In genomic region chr1:54604572-54605370, GRCh38 we compare ENCODE assay signal across 9 cellular contexts. TPM values are rescaled to one million over a fixed set of nuclear protein-coding genes. Genes with fewer than 3 reads are reported as not detected.
DNase-seq lines count a peak whose midpoint lies in the region; ATAC-seq, FAIRE-seq and TF ChIP-seq lines count a peak whose summit lies in the region.
"Had no signal": no experiment of that assay in that cellular context is flagged by ENCODE, and none has a peak within 500 bp of the region (broad histone marks: within the 10 kb centered on the region; RNA-seq: fewer than 3 reads in every experiment).

No MANE protein-coding gene starts in this region.

- TF ChIP-seq CTCF in OCI-LY7 (conservative IDR thresholded peaks at IDR 0.05; ENCODE audit: low read length) (no peak), K562 (IDR thresholded peaks at IDR 0.05 in 2 of 3, conservative IDR thresholded peaks at IDR 0.05 in 1 of 3; ENCODE audit: insufficient read depth in 2 of 3, low read depth in 1 of 3, low read length in 3 of 3) (no peak), adrenal gland (IDR thresholded peaks at IDR 0.05) (no peak)

- H3K4me1 ChIP-seq in OCI-LY7 (ENCODE audit: insufficient read depth, low read length, poor library complexity, severe bottlenecking) (peaks cover 10% of the 10 kb centered on the region), K562 (replicated peaks in 1 of 2; ENCODE audit: control insufficient read depth in 2 of 2, insufficient read depth in 2 of 2, low read length in 2 of 2) (peaks cover 0 to 21% of the 10 kb centered on the region in 2 experiments; a peak in 2 of 5 replicates), adrenal gland (replicated peaks in 1 of 2) (peaks cover 0 to 3% of the 10 kb centered on the region in 2 donors)
- H3K4me1 ChIP-seq in effector memory CD4-positive, alpha-beta T cell (ENCODE audit: control insufficient read depth, insufficient read depth, low read length, poor library complexity, severe bottlenecking) = no peaks in the 10 kb centered on the region

- peak overlapping the region; percentile 38 for H3K4me2 ChIP-seq in OCI-LY7 (ENCODE audit: low read length)
- H3K4me2 ChIP-seq in K562 (ENCODE audit: insufficient read depth, low read length) = no peak overlapping the region

- intact Hi-C loops in activated T-helper 1 cell treated with anti-CD3 and anti-CD28 coated beads, Interleukin-12 subunit alpha, Interleukin-12 subunit beta, Interleukin-2, Interleukin-4 antibody, amounts not matched to agents 30 ng/mL and 10 ng/mL and 1 ng/mL, durations not matched to agents 14 hours and 24 hours and 36 hours (cut with micrococcal nuclease) = no loop called here
- intact Hi-C loops in OCI-LY7 (cut with micrococcal nuclease; ENCODE audit: unreplicated experiment) (no loop called here), K562 (cut with micrococcal nuclease) (no loop called here), adrenal gland (cut with DNase I) (no loop called here)

- TF ChIP-seq POLR2A in K562 (conservative IDR thresholded peaks at IDR 0.05) = no peak
- TF ChIP-seq POLR2A in adrenal gland (IDR thresholded peaks at IDR 0.05) = no peak
- no peak for TF ChIP-seq POLR2A in GM18505 (IDR thresholded peaks at IDR 0.05; ENCODE audit: borderline replicate concordance, extremely low read depth, insufficient read depth, insufficient read length)

- no peak for TF ChIP-seq EP300 in K562 (IDR thresholded peaks at IDR 0.05; ENCODE audit: low read length)

- H3K27me3 ChIP-seq in K562 (ENCODE audit: control insufficient read depth in 2 of 2, insufficient read depth in 2 of 2, low read length in 2 of 2) (peaks cover 53 to 89% of the 10 kb centered on the region in 2 experiments), adrenal gland (no peaks in the 10 kb centered on the region)
- H3K27me3 ChIP-seq in effector memory CD4-positive, alpha-beta T cell (replicated peaks; ENCODE audit: control insufficient read depth, insufficient read depth, low read length, poor library complexity, severe bottlenecking) = no peaks in the 10 kb centered on the region

- H3K4me3 ChIP-seq in OCI-LY7 (ENCODE audit: low read depth, low read length, poor library complexity, severe bottlenecking) (no peak overlapping the region), K562 (no peak overlapping the region), adrenal gland (no peak overlapping the region)
- H3K4me3 ChIP-seq in effector memory CD4-positive, alpha-beta T cell (ENCODE audit: insufficient read depth, low read depth, low read length, poor library complexity, severe bottlenecking) = no peak overlapping the region
- H3K4me3 ChIP-seq: lung had no signal

- TF ChIP-seq RAD21 in K562 (CRISPR knock-in tag; conservative IDR thresholded peaks at IDR 0.05 in 1 of 2, IDR thresholded peaks at IDR 0.05 in 1 of 2) = no peak

- peak overlapping the region in 1 of 2 experiments; percentile 36; a peak in 1 of 4 replicates for H3K9ac ChIP-seq in K562 (ENCODE audit: insufficient read depth in 1 of 2, low read depth in 2 of 2, low read length in 2 of 2)

- BruUV-seq in OCI-LY7 (replicated peaks; lab: Mats Ljungman, UMichigan) = no TSS peak
- BruUV-seq in K562 (replicated peaks; lab: Mats Ljungman, UMichigan) = no TSS peak

- in situ Hi-C loops in K562 (cut with MboI) = no loop called here

- WGBS in K562 (ENCODE audit: insufficient coverage, low coverage, missing lambda C conversion rate) = 4% methylated on average over 12 of the region's 13 CpGs
- WGBS in adrenal gland, 4 donors = 82 to 91% (median 86%) methylated on average over 8 to 13 of the region's 13 CpGs

- H3K27ac ChIP-seq in OCI-LY7 (ENCODE audit: low read depth, low read length, poor library complexity, severe bottlenecking) = no peak overlapping the region
- no peak overlapping the region for H3K27ac ChIP-seq in K562 (ENCODE audit: extremely low read depth, low read depth, low read length)
- H3K27ac ChIP-seq in effector memory CD4-positive, alpha-beta T cell (ENCODE audit: insufficient read depth, low read length, poor library complexity, severe bottlenecking) = no peak overlapping the region
- H3K27ac ChIP-seq in adrenal gland = no peak overlapping the region

- no peak for ATAC-seq in K562
- peak; percentile 56 for ATAC-seq in stimulated activated naive CD8-positive, alpha-beta T cell treated with anti-CD3 and anti-CD28 coated beads, Interleukin-15, Interleukin-2, amounts not matched to agents 100 U/mL and 50 U/mL, for 24 hours
- ATAC-seq in GM18505 (IDR thresholded peaks at IDR 0.05; ENCODE audit: unreplicated experiment) = no peak

- no peak overlapping the region for H3K27ac Mint-ChIP-seq in activated T-helper 1 cell treated with anti-CD3 and anti-CD28 coated beads, Interleukin-12 subunit alpha, Interleukin-12 subunit beta, Interleukin-2, Interleukin-4 antibody, amounts not matched to agents 30 ng/mL and 10 ng/mL and 1 ng/mL, durations not matched to agents 14 hours and 24 hours and 36 hours

- POLR2A ChIA-PET in OCI-LY7 (lab: Charles Lee) = no interaction called here
- POLR2A ChIA-PET in K562 (lab: Yijun Ruan, JAX) = interaction anchor here (0.5 to 1.5 kb wide), 4 partner anchors 9 to 171 kb away, joined by 3 read pairs; no protein-coding TSS in a partner anchor

- peak; percentile 75 for FAIRE-seq in K562 (lab: Jason Lieb, UNC)

- H3K36me3 ChIP-seq in OCI-LY7 (ENCODE audit: insufficient read depth, low read length) (no peaks in the 10 kb centered on the region), K562 (ENCODE audit: control insufficient read depth, insufficient read depth, low read length) (no peaks in the 10 kb centered on the region), adrenal gland (replicated peaks in 1 of 2) (no peaks in the 10 kb centered on the region)
- H3K36me3 ChIP-seq in effector memory CD4-positive, alpha-beta T cell (ENCODE audit: control insufficient read depth, insufficient read depth, low read length) = no peaks in the 10 kb centered on the region

- H3K79me2 ChIP-seq in OCI-LY7 (ENCODE audit: insufficient read depth, low read depth, low read length) (no peaks in the 10 kb centered on the region), K562 (ENCODE audit: control insufficient read depth, insufficient read depth, low read length) (no peaks in the 10 kb centered on the region)

- DNase-seq in activated T-helper 1 cell treated with Interleukin-2 at 50 U/mL for 16 hours (ENCODE audit: low read depth) (peak; percentile 15), OCI-LY7 (ENCODE audit: low spot score) (peak; percentile 62), K562 (ENCODE audit: extremely low read depth in 1 of 4, low spot score in 3 of 4) (no peak), adrenal gland (no peak)
- DNase-seq in activated T-helper 1 cell treated with anti-CD3 and anti-CD28 coated beads, Interleukin-12 subunit alpha, Interleukin-12 subunit beta, Interleukin-2, Interleukin-4 antibody, amounts not matched to agents 30 ng/mL and 10 ng/mL and 1 ng/mL, durations not matched to agents 14 hours and 24 hours and 36 hours (ENCODE audit: low spot score) = no peak
- peak; percentile 20 for DNase-seq in stimulated activated naive CD8-positive, alpha-beta T cell treated with anti-CD3 and anti-CD28 coated beads, Interleukin-15, Interleukin-2, amounts not matched to agents 100 U/mL and 50 U/mL, for 24 hours
- DNase-seq in effector memory CD4-positive, alpha-beta T cell = no peak

- no peak overlapping the region for H3K4me3 Mint-ChIP-seq in activated T-helper 1 cell treated with anti-CD3 and anti-CD28 coated beads, Interleukin-12 subunit alpha, Interleukin-12 subunit beta, Interleukin-2, Interleukin-4 antibody, amounts not matched to agents 30 ng/mL and 10 ng/mL and 1 ng/mL, durations not matched to agents 14 hours and 24 hours and 36 hours

- H3K36me3 Mint-ChIP-seq in activated T-helper 1 cell treated with anti-CD3 and anti-CD28 coated beads, Interleukin-12 subunit alpha, Interleukin-12 subunit beta, Interleukin-2, Interleukin-4 antibody, amounts not matched to agents 30 ng/mL and 10 ng/mL and 1 ng/mL, durations not matched to agents 14 hours and 24 hours and 36 hours (ENCODE audit: low read depth) = no peaks in the 10 kb centered on the region

- no peaks in the 10 kb centered on the region for H3K9me2 ChIP-seq in OCI-LY7 (ENCODE audit: insufficient read depth, low read length)

- CTCF ChIA-PET in OCI-LY7 (lab: Charles Lee; ENCODE audit: unreplicated experiment) = interaction anchor here (0.6 kb wide), 1 partner anchor 12 kb away, joined by 3 read pairs; no protein-coding TSS in a partner anchor
- CTCF ChIA-PET in K562 (lab: Yijun Ruan, JAX; ENCODE audit: low intra/inter-chr PET ratio) = no interaction called here

- H2AFZ ChIP-seq in OCI-LY7 (ENCODE audit: low read length) = peak overlapping the region; percentile 11; the same call in 1 of the 2 replicates
- no peak overlapping the region for H2AFZ ChIP-seq in K562 (ENCODE audit: low read depth, low read length)

- H3K9me1 ChIP-seq in K562 (ENCODE audit: control insufficient read depth, insufficient read depth, low read length) = no peaks in the 10 kb centered on the region

- H3K4me1 Mint-ChIP-seq in activated T-helper 1 cell treated with anti-CD3 and anti-CD28 coated beads, Interleukin-12 subunit alpha, Interleukin-12 subunit beta, Interleukin-2, Interleukin-4 antibody, amounts not matched to agents 30 ng/mL and 10 ng/mL and 1 ng/mL, durations not matched to agents 14 hours and 24 hours and 36 hours (ENCODE audit: low read depth) = peaks cover 5% of the 10 kb centered on the region

- no peaks in the 10 kb centered on the region for H3K9me3 ChIP-seq in OCI-LY7 (ENCODE audit: low read length)
- no peaks in the 10 kb centered on the region for H3K9me3 ChIP-seq in K562 (replicated peaks; ENCODE audit: control insufficient read depth, insufficient read depth, low read depth, low read length)
- no peaks in the 10 kb centered on the region for H3K9me3 ChIP-seq in effector memory CD4-positive, alpha-beta T cell (ENCODE audit: control insufficient read depth, low read length)
- H3K9me3 ChIP-seq in adrenal gland (replicated peaks in 1 of 3) = no peaks in the 10 kb centered on the region

- no peaks in the 10 kb centered on the region for H3K27me3 Mint-ChIP-seq in activated T-helper 1 cell treated with anti-CD3 and anti-CD28 coated beads, Interleukin-12 subunit alpha, Interleukin-12 subunit beta, Interleukin-2, Interleukin-4 antibody, amounts not matched to agents 30 ng/mL and 10 ng/mL and 1 ng/mL, durations not matched to agents 14 hours and 24 hours and 36 hours (ENCODE audit: insufficient read depth)

- H4K20me1 ChIP-seq in OCI-LY7 (ENCODE audit: insufficient read depth, low read length) (no peaks in the 10 kb centered on the region), K562 (replicated peaks; ENCODE audit: control insufficient read depth, insufficient read depth, low read length) (peaks cover 7% of the 10 kb centered on the region; the same call in 1 of the 2 replicates)

- H3K9me3 Mint-ChIP-seq in activated T-helper 1 cell treated with anti-CD3 and anti-CD28 coated beads, Interleukin-12 subunit alpha, Interleukin-12 subunit beta, Interleukin-2, Interleukin-4 antibody, amounts not matched to agents 30 ng/mL and 10 ng/mL and 1 ng/mL, durations not matched to agents 14 hours and 24 hours and 36 hours = no peaks in the 10 kb centered on the region

RNA-seq across cellular contexts. Expression of gene FAM151A, which starts 18.6 kb away (rescaled TPM):
- total RNA-seq in activated T-helper 1 cell treated with anti-CD3 and anti-CD28 coated beads, Interleukin-12 subunit alpha, Interleukin-12 subunit beta, Interleukin-2, Interleukin-4 antibody, amounts not matched to agents 30 ng/mL and 10 ng/mL and 1 ng/mL, durations not matched to agents 14 hours and 24 hours and 36 hours = not detected in 2 replicates
- not detected in 2 replicates for total RNA-seq in OCI-LY7 (2014; rRNA removed; shearing (Covaris generic))
- not detected in 2 replicates for total RNA-seq in OCI-LY7 (2022)
- not detected in 2 replicates for total RNA-seq in K562 (2011; cell fraction: chromatin; rRNA removed; ENCODE audit: low replicate concordance)
- total RNA-seq in K562 (2011; cell fraction: nucleolus; rRNA removed) = not detected in 2 replicates
- total RNA-seq in K562 (2011; cell fraction: nucleoplasm; rRNA removed) = not detected in 2 replicates
- not detected in 2 replicates for total RNA-seq in K562 (2014; rRNA removed)
- total RNA-seq in K562 (2014; rRNA removed; fragmentation: Illumina TruSeq; extraction: Trizol) = not detected in 2 replicates
- total RNA-seq in K562 (2015; rRNA removed; fragmentation: Illumina TruSeq; extraction: Trizol) = not detected in 2 replicates
- total RNA-seq in K562 (2021) = not detected in 2 replicates
- not detected in 2 replicates for polyA plus RNA-seq in K562 (2011; rRNA removed)
- polyA plus RNA-seq in K562 (2011; cell fraction: cytosol; rRNA removed) = 0.04 TPM in 1 of 2 replicates, not detected in the other
- polyA plus RNA-seq in K562 (2011; cell fraction: nucleus; rRNA removed) = not detected in 2 replicates
- not detected in 2 replicates for polyA plus RNA-seq in K562 (2012)
- not detected in 2 replicates for polyA plus RNA-seq in K562 (2014; fragmentation: Illumina TruSeq; extraction: Trizol)
- polyA plus RNA-seq in K562 (2014; fragmentation: Nextera tagmentation; extraction: Ambion mirVana) = not detected
- polyA plus RNA-seq in K562 (2014; rRNA removed) = not detected in 2 replicates
- polyA minus RNA-seq in K562 (2011; rRNA and poly(A)+ RNA removed) = not detected in 2 replicates
- polyA minus RNA-seq in K562 (2011; cell fraction: cytosol; rRNA and poly(A)+ RNA removed) = not detected in 2 replicates
- not detected in 2 replicates for polyA minus RNA-seq in K562 (2011; cell fraction: nucleus; rRNA and poly(A)+ RNA removed)
- total RNA-seq in adrenal gland = under 1 TPM in 2 of 8 donors, not detected in 6; 0.11 to 0.85 TPM
- polyA plus RNA-seq in adrenal gland = under 1 TPM in 2 of 3 donors, not detected in 1; 0.16 to 0.24 TPM
- total RNA-seq: lung had no signal

RNA-seq across cellular contexts. Expression of gene MROH7, which starts 36.8 kb away (rescaled TPM):
- total RNA-seq in activated T-helper 1 cell treated with anti-CD3 and anti-CD28 coated beads, Interleukin-12 subunit alpha, Interleukin-12 subunit beta, Interleukin-2, Interleukin-4 antibody, amounts not matched to agents 30 ng/mL and 10 ng/mL and 1 ng/mL, durations not matched to agents 14 hours and 24 hours and 36 hours = not detected in 2 replicates
- not detected in 2 replicates for total RNA-seq in OCI-LY7 (2014; rRNA removed; shearing (Covaris generic))
- total RNA-seq in OCI-LY7 (2022) = not detected in 2 replicates
- not detected in 2 replicates for total RNA-seq in K562 (2011; cell fraction: chromatin; rRNA removed; ENCODE audit: low replicate concordance)
- total RNA-seq in K562 (2011; cell fraction: nucleolus; rRNA removed) = not detected in 2 replicates
- total RNA-seq in K562 (2011; cell fraction: nucleoplasm; rRNA removed) = not detected in 2 replicates
- total RNA-seq in K562 (2014; rRNA removed) = not detected in 2 replicates
- not detected in 2 replicates for total RNA-seq in K562 (2014; rRNA removed; fragmentation: Illumina TruSeq; extraction: Trizol)
- not detected in 2 replicates for total RNA-seq in K562 (2015; rRNA removed; fragmentation: Illumina TruSeq; extraction: Trizol)
- total RNA-seq in K562 (2021) = not detected in 2 replicates
- polyA plus RNA-seq in K562 (2011; rRNA removed) = 0.03 TPM in 1 of 2 replicates, not detected in the other
- 0.01 TPM in 1 of 2 replicates, not detected in the other for polyA plus RNA-seq in K562 (2011; cell fraction: cytosol; rRNA removed)
- polyA plus RNA-seq in K562 (2011; cell fraction: nucleus; rRNA removed) = 0.48 TPM in 1 of 2 replicates, not detected in the other
- 0.04 TPM in 1 of 2 replicates, not detected in the other for polyA plus RNA-seq in K562 (2012)
- polyA plus RNA-seq in K562 (2014; fragmentation: Illumina TruSeq; extraction: Trizol) = not detected in 2 replicates
- not detected for polyA plus RNA-seq in K562 (2014; fragmentation: Nextera tagmentation; extraction: Ambion mirVana)
- polyA plus RNA-seq in K562 (2014; rRNA removed) = not detected in 2 replicates
- polyA minus RNA-seq in K562 (2011; rRNA and poly(A)+ RNA removed) = 0.24 TPM in 1 of 2 replicates, not detected in the other
- not detected in 2 replicates for polyA minus RNA-seq in K562 (2011; cell fraction: cytosol; rRNA and poly(A)+ RNA removed)
- polyA minus RNA-seq in K562 (2011; cell fraction: nucleus; rRNA and poly(A)+ RNA removed) = 0.33 TPM in 1 of 2 replicates, not detected in the other
- total RNA-seq in adrenal gland = 1 to 10 TPM in 5 of 8 donors, under 1 TPM in 3; 0.87 to 6.9 (median 2.1) TPM
- polyA plus RNA-seq in adrenal gland = 10 to 100 TPM in 1 of 3 donors, 1 to 10 TPM in 1, under 1 TPM in 1; 0.62 to 13.0 (median 8.1) TPM

RNA-seq across cellular contexts. Expression of gene ACOT11, which starts 56.7 kb away (rescaled TPM):
- 0.91 and 2.1 TPM in 2 replicates for total RNA-seq in activated T-helper 1 cell treated with anti-CD3 and anti-CD28 coated beads, Interleukin-12 subunit alpha, Interleukin-12 subunit beta, Interleukin-2, Interleukin-4 antibody, amounts not matched to agents 30 ng/mL and 10 ng/mL and 1 ng/mL, durations not matched to agents 14 hours and 24 hours and 36 hours
- total RNA-seq in OCI-LY7 (2014; rRNA removed; shearing (Covaris generic)) = not detected in 2 replicates
- total RNA-seq in OCI-LY7 (2022) (0.33 TPM in 1 of 2 replicates, not detected in the other), K562 (2014; rRNA removed) (0.49 and 0.64 TPM in 2 replicates), K562 (2014; rRNA removed; fragmentation: Illumina TruSeq; extraction: Trizol) (0.04 and 0.16 TPM in 2 replicates), K562 (2015; rRNA removed; fragmentation: Illumina TruSeq; extraction: Trizol) (0.33 and 0.64 TPM in 2 replicates), K562 (2021) (0.89 and 1.2 TPM in 2 replicates), adrenal gland (10 to 100 TPM in 3 of 8 donors, 1 to 10 TPM in 5; 6.0 to 12.7 (median 9.7) TPM)
- 1.0 and 3.3 TPM in 2 replicates for total RNA-seq in K562 (2011; cell fraction: chromatin; rRNA removed; ENCODE audit: low replicate concordance)
- 1.4 and 1.7 TPM in 2 replicates for total RNA-seq in K562 (2011; cell fraction: nucleolus; rRNA removed)
- 0.73 and 1.7 TPM in 2 replicates for total RNA-seq in K562 (2011; cell fraction: nucleoplasm; rRNA removed)
- polyA plus RNA-seq in K562 (2011; rRNA removed) (0.31 and 2.8 TPM in 2 replicates), K562 (2014; fragmentation: Illumina TruSeq; extraction: Trizol) (0.42 and 0.91 TPM in 2 replicates), K562 (2014; fragmentation: Nextera tagmentation; extraction: Ambion mirVana) (not detected), K562 (2014; rRNA removed) (0.71 and 0.78 TPM in 2 replicates), adrenal gland (1 to 10 TPM; 1.6 to 9.1 (median 4.1) TPM)
- 0.63 and 1.6 TPM in 2 replicates for polyA plus RNA-seq in K562 (2011; cell fraction: cytosol; rRNA removed)
- 2.9 and 6.7 TPM in 2 replicates for polyA plus RNA-seq in K562 (2011; cell fraction: nucleus; rRNA removed)
- polyA plus RNA-seq in K562 (2012) = 0.46 and 1.5 TPM in 2 replicates
- 0.21 and 2.1 TPM in 2 replicates for polyA minus RNA-seq in K562 (2011; rRNA and poly(A)+ RNA removed)
- 1.2 TPM in 1 of 2 replicates, not detected in the other for polyA minus RNA-seq in K562 (2011; cell fraction: cytosol; rRNA and poly(A)+ RNA removed)
- polyA minus RNA-seq in K562 (2011; cell fraction: nucleus; rRNA and poly(A)+ RNA removed) = 0.40 and 5.1 TPM in 2 replicates

Comparison
In these comparisons a context has a peak if more than half of its experiments do, and no peak if none do; other contexts are left out.
1. DNase-seq: peak in activated T-helper 1 cell treated with Interleukin-2 at 50 U/mL for 16 hours (single experiment), OCI-LY7 (single experiment) and stimulated activated naive CD8-positive, alpha-beta T cell treated with anti-CD3 and anti-CD28 coated beads, Interleukin-15, Interleukin-2, amounts not matched to agents 100 U/mL and 50 U/mL, for 24 hours (single experiment); none in activated T-helper 1 cell treated with anti-CD3 and anti-CD28 coated beads, Interleukin-12 subunit alpha, Interleukin-12 subunit beta, Interleukin-2, Interleukin-4 antibody, amounts not matched to agents 30 ng/mL and 10 ng/mL and 1 ng/mL, durations not matched to agents 14 hours and 24 hours and 36 hours (single experiment), K562 (0 of 4), effector memory CD4-positive, alpha-beta T cell (0 of 3) and adrenal gland (0 of 7).